1 cellular context compared by ENCODE assay signal in genomic region chr5:139733698-139734491, GRCh38.
TF ChIP-seq lines count a peak whose summit lies in the region.

No MANE protein-coding gene starts in this region.

TF ChIP-seq in HepG2, 621 proteins besides CTCF, POLR2A, EP300 and RAD21 (continued from another document and continues in another):
- TF ChIP-seq USF2 (IDR thresholded peaks at IDR 0.05; ENCODE audit: low read depth, low read length) (no peak), USF2 (CRISPR knock-in tag; IDR thresholded peaks at IDR 0.05; ENCODE audit: borderline replicate concordance) (no peak), ZNF225 (CRISPR knock-in tag; IDR thresholded peaks at IDR 0.05) (no peak), ATAD3A (CRISPR knock-in tag; IDR thresholded peaks at IDR 0.05) (no peak), PLRG1 (conservative IDR thresholded peaks at IDR 0.05) (no peak), TCF12 (IDR thresholded peaks at IDR 0.05) (no peak), TCF12 (CRISPR knock-in tag; IDR thresholded peaks at IDR 0.05) (no peak; the same call in 1 of the 2 replicates), JARID2 (CRISPR knock-in tag; IDR thresholded peaks at IDR 0.05; ENCODE audit: insufficient replicate concordance) (peak; percentile 40), PCBP1 (IDR thresholded peaks at IDR 0.05; ENCODE audit: borderline replicate concordance, low read depth, low read length) (peak; percentile 57; the same call in 1 of the 2 replicates), ZFP91 (CRISPR knock-in tag; IDR thresholded peaks at IDR 0.05; ENCODE audit: borderline replicate concordance) (peak; percentile 95), ZBTB21 (CRISPR knock-in tag; IDR thresholded peaks at IDR 0.05) (0 out of 2 replicates have a peak, but pooled peaks have one; percentile 14), ZNF430 (CRISPR knock-in tag; IDR thresholded peaks at IDR 0.05) (no peak), IKZF4 (CRISPR knock-in tag; IDR thresholded peaks at IDR 0.05; ENCODE audit: borderline replicate concordance, low read depth, not compliant biosample characterization) (no peak), AGO1 (IDR thresholded peaks at IDR 0.05; ENCODE audit: low read depth, low read length, poor library complexity, severe bottlenecking) (no peak), HMGXB4 (CRISPR knock-in tag; IDR thresholded peaks at IDR 0.05; ENCODE audit: borderline replicate concordance in 1 of 2, low read depth in 1 of 2) (peak; percentile 60 to 83; a peak in 3 of 4 replicates), ZNF780A (CRISPR knock-in tag; IDR thresholded peaks at IDR 0.05) (no peak), HOXA9 (CRISPR knock-in tag; IDR thresholded peaks at IDR 0.05; ENCODE audit: borderline replicate concordance) (0 out of 2 replicates have a peak, but pooled peaks have one; percentile 54), RFXAP (CRISPR knock-in tag; IDR thresholded peaks at IDR 0.05; ENCODE audit: borderline replicate concordance) (peak; percentile 78), RARA (CRISPR knock-in tag; IDR thresholded peaks at IDR 0.05) (peak; percentile 65), ZNF589 (CRISPR knock-in tag; conservative IDR thresholded peaks at IDR 0.05) (peak; percentile 83; the same call in 1 of the 2 replicates), ZNF138 (CRISPR knock-in tag; IDR thresholded peaks at IDR 0.05; ENCODE audit: low read depth) (0 out of 2 replicates have a peak, but pooled peaks have one; percentile 18), ZNF879 (CRISPR knock-in tag; IDR thresholded peaks at IDR 0.05) (no peak), ZNF331 (CRISPR knock-in tag; IDR thresholded peaks at IDR 0.05) (peak; percentile 94), FOXP4 (CRISPR knock-in tag; IDR thresholded peaks at IDR 0.05) (peak; percentile 80), SIN3B (IDR thresholded peaks at IDR 0.05; ENCODE audit: low read length) (no peak), ZNF569 (CRISPR knock-in tag; IDR thresholded peaks at IDR 0.05; ENCODE audit: borderline replicate concordance) (0 out of 2 replicates have a peak, but pooled peaks have one; percentile 42), E2F2 (CRISPR knock-in tag; IDR thresholded peaks at IDR 0.05; ENCODE audit: borderline replicate concordance) (no peak), KAT8 (CRISPR knock-in tag; IDR thresholded peaks at IDR 0.05) (peak; percentile 78; the same call in 1 of the 2 replicates), ZNF460 (CRISPR knock-in tag; IDR thresholded peaks at IDR 0.05; ENCODE audit: borderline replicate concordance) (no peak; the same call in 1 of the 2 replicates), ZNF557 (CRISPR knock-in tag; IDR thresholded peaks at IDR 0.05) (no peak), SMAD3 (CRISPR knock-in tag; IDR thresholded peaks at IDR 0.05) (peak; percentile 89), ZFP41 (CRISPR knock-in tag; IDR thresholded peaks at IDR 0.05; ENCODE audit: borderline replicate concordance) (0 out of 2 replicates have a peak, but pooled peaks have one; percentile 1), MEF2D (CRISPR knock-in tag; IDR thresholded peaks at IDR 0.05) (peak; percentile 74), NCOR1 (IDR thresholded peaks at IDR 0.05; ENCODE audit: borderline replicate concordance, low read length) (peak; percentile 57; the same call in 1 of the 2 replicates), LRRFIP1 (CRISPR knock-in tag; conservative IDR thresholded peaks at IDR 0.05) (no peak), FIP1L1 (IDR thresholded peaks at IDR 0.05; ENCODE audit: borderline replicate concordance, insufficient read depth, low read depth, low read length) (no peak), CHCHD3 (CRISPR knock-in tag; IDR thresholded peaks at IDR 0.05) (no peak), FOXK1 (CRISPR knock-in tag; IDR thresholded peaks at IDR 0.05; ENCODE audit: borderline replicate concordance, low read depth) (0 out of 2 replicates have a peak, but pooled peaks have one; percentile 19), ZNF761 (CRISPR knock-in tag; conservative IDR thresholded peaks at IDR 0.05) (peak; percentile 89; the same call in 1 of the 2 replicates), GPBP1L1 (CRISPR knock-in tag; IDR thresholded peaks at IDR 0.05) (no peak), MTERF4 (CRISPR knock-in tag; IDR thresholded peaks at IDR 0.05) (peak; percentile 83; the same call in 1 of the 2 replicates), YEATS4 (CRISPR knock-in tag; IDR thresholded peaks at IDR 0.05; ENCODE audit: borderline replicate concordance) (peak; percentile 78; the same call in 1 of the 2 replicates), ZNF367 (CRISPR knock-in tag; IDR thresholded peaks at IDR 0.05; ENCODE audit: borderline replicate concordance) (no peak), IKZF5 (CRISPR knock-in tag; IDR thresholded peaks at IDR 0.05) (peak; percentile 91), ZNF274 (CRISPR knock-in tag; IDR thresholded peaks at IDR 0.05) (peak; percentile 54), PPARG (CRISPR knock-in tag; conservative IDR thresholded peaks at IDR 0.05) (peak; percentile 68; the same call in 1 of the 2 replicates), SMYD3 (CRISPR knock-in tag; IDR thresholded peaks at IDR 0.05) (0 out of 2 replicates have a peak, but pooled peaks have one; percentile 62), IRF2 (CRISPR knock-in tag; IDR thresholded peaks at IDR 0.05) (peak; percentile 84), KDM5B (CRISPR knock-in tag; IDR thresholded peaks at IDR 0.05; ENCODE audit: borderline replicate concordance) (peak; percentile 74), ZNF567 (CRISPR knock-in tag; IDR thresholded peaks at IDR 0.05; ENCODE audit: borderline replicate concordance) (0 out of 2 replicates have a peak, but pooled peaks have one; percentile 16), ZSCAN21 (CRISPR knock-in tag; IDR thresholded peaks at IDR 0.05; ENCODE audit: borderline replicate concordance) (peak; percentile 80; the same call in 1 of the 2 replicates), DMAP1 (CRISPR knock-in tag; IDR thresholded peaks at IDR 0.05) (0 out of 2 replicates have a peak, but pooled peaks have one; percentile 60)
